11 cellular contexts compared by ENCODE assay signal in the genomic region with DNA sequence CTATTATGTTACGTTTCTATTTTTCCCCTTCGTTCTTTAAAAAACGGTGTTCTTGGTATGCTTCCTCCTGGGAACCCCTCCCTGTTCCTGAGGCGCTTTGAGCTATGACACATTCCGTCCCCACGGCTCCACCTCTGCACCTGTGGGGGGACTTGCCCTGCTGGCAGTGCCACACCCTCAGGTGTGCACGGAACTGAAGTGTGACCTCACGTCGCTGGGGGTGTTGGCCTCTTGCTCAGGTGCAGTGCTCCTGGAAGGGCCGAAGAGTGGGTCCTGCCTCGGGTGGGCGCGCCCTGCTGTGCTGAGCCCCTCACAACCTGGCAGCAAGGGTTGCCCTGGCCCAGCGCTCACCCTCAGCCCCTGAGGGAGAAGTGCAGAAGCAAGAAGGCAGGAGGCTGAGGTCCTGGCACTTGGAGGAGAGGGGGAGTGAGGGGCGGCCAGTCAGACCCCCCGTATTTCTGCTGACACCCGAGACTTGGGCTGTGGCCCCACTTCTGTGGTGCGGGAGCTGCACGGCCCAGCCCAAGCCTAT. TPM values are rescaled to one million over a fixed set of nuclear protein-coding genes. Genes with fewer than 3 reads are reported as not detected.
DNase-seq lines count a peak whose midpoint lies in the region; ATAC-seq and TF ChIP-seq lines count a peak whose summit lies in the region.
"Had no signal": no experiment of that assay in that cellular context is flagged by ENCODE, and none has a peak within 500 bp of the region (broad histone marks: within the 10 kb centered on the region; RNA-seq: fewer than 3 reads in every experiment).

No MANE protein-coding gene starts in this region.

- no peak for ATAC-seq in right cardiac atrium
- no peak for ATAC-seq in heart right ventricle
- peak; percentile 77 for ATAC-seq in esophagus mucosa
- no peak for ATAC-seq in naive thymus-derived CD8-positive, alpha-beta T cell
- no peak for ATAC-seq in activated CD4-positive, CD25-positive, alpha-beta regulatory T cell treated with anti-CD3 and anti-CD28 coated beads, Interleukin-2, amount 50 U/mL, for 24 hours

- H3K36me3 ChIP-seq in heart right ventricle, result peaks cover 0 to 10% (median 0%) of the 10 kb centered on the region in 9 donors

- intact Hi-C loops in right cardiac atrium (cut with DNase I), result loop anchor here in 1 of 4 donors (10.0 kb wide), 1 partner anchor 153 kb away; a partner anchor contains a TSS
- intact Hi-C loops in heart right ventricle (cut with DNase I), result no loop called here

- H3K27ac ChIP-seq in right cardiac atrium (ENCODE audit: low read length) (no peak overlapping the region), heart right ventricle (no peak overlapping the region)

- H3K9me3 ChIP-seq in right cardiac atrium (ENCODE audit: control insufficient read depth, low read length), result no peaks in the 10 kb centered on the region
- no peaks in the 10 kb centered on the region for H3K9me3 ChIP-seq in heart right ventricle

- peaks cover 4 to 24% (median 14%) of the 10 kb centered on the region in 4 donors for H3K4me1 Mint-ChIP-seq in naive thymus-derived CD8-positive, alpha-beta T cell

- peaks cover 4 to 18% (median 10%) of the 10 kb centered on the region in 5 donors for H3K27me3 Mint-ChIP-seq in naive thymus-derived CD8-positive, alpha-beta T cell

- no peaks in the 10 kb centered on the region for H3K9me3 Mint-ChIP-seq in naive thymus-derived CD8-positive, alpha-beta T cell

- H3K36me3 Mint-ChIP-seq in naive thymus-derived CD8-positive, alpha-beta T cell, result peaks cover 0 to 3% (median 0%) of the 10 kb centered on the region in 3 donors

- peak overlapping the region; percentile 44 to 85 (median 75) for H3K4me3 Mint-ChIP-seq in naive thymus-derived CD8-positive, alpha-beta T cell

- H3K4me1 ChIP-seq in right cardiac atrium (ENCODE audit: control insufficient read depth, insufficient read depth, low read length) (peaks cover 6% of the 10 kb centered on the region), heart right ventricle (peaks cover 16 to 45% (median 35%) of the 10 kb centered on the region in 9 donors)

- H3K27me3 ChIP-seq in right cardiac atrium (ENCODE audit: control insufficient read depth, insufficient read depth), result no peaks in the 10 kb centered on the region
- H3K27me3 ChIP-seq in heart right ventricle, result peaks cover 25 to 99% (median 82%) of the 10 kb centered on the region in 7 donors

- WGBS in right cardiac atrium, result 67% methylated on average over 19 of the region's 19 CpGs
- 60 to 63% methylated on average over 19 of the region's 19 CpGs for WGBS in heart right ventricle, 2 donors

- peak overlapping the region in 3 of 10 donors; percentile 11 to 40 (median 29) for H3K27ac Mint-ChIP-seq in naive thymus-derived CD8-positive, alpha-beta T cell

- DNase-seq in right cardiac atrium, result peak in 2 of 3 donors; percentile 41 to 56
- no peak for DNase-seq in heart right ventricle
- no peak for DNase-seq in naive thymus-derived CD8-positive, alpha-beta T cell
- no peak for DNase-seq in foreskin fibroblast
- DNase-seq in activated CD4-positive, alpha-beta T cell treated with anti-CD3 and anti-CD28 coated beads, Interleukin-2, amount 50 U/mL, for 1 hour, result no peak
- no peak for DNase-seq in islet precursor cell
- DNase-seq: activated T-cell treated with anti-CD3 and anti-CD28 coated beads for 4 hours; NCI-H1417; NK-92 treated with Interleukin-12 subunit alpha and Interleukin-12 subunit beta, amount 100 ng/mL, for 24 hours had no signal

- POLR2A ChIA-PET in naive thymus-derived CD8-positive, alpha-beta T cell (lab: Charles Lee), result interaction anchor here (0.6 to 1.6 kb wide), 4 partner anchors 22 to 149 kb away, joined by 4 to 14 read pairs (median 6); no protein-coding TSS in a partner anchor

- TF ChIP-seq CTCF in heart right ventricle (IDR thresholded peaks at IDR 0.05) (no peak), foreskin fibroblast (IDR thresholded peaks at IDR 0.05; ENCODE audit: low read depth, low read length) (no peak)

- no peak overlapping the region for H3K4me3 ChIP-seq in right cardiac atrium (ENCODE audit: low read length)
- H3K4me3 ChIP-seq in heart right ventricle, result peak overlapping the region in 1 of 10 donors; percentile 53
- H3K4me3 ChIP-seq in foreskin fibroblast (ENCODE audit: low read depth in 1 of 2, low read length in 2 of 2), result no peak overlapping the region

RNA-seq across cellular contexts. Expression of a gene that starts 4.9 kb away (rescaled TPM):
- under 1 TPM in 2 of 4 donors, not detected in 2; 0.37 to 0.58 TPM for total RNA-seq in right cardiac atrium
- polyA plus RNA-seq in right cardiac atrium, result 0.48 TPM
- under 1 TPM in 1 of 10 donors, not detected in 9; 0.40 TPM for total RNA-seq in heart right ventricle
- under 1 TPM; 0.15 to 0.17 TPM for polyA plus RNA-seq in heart right ventricle
- 12.4 TPM for total RNA-seq in esophagus mucosa
- 10 to 100 TPM; 15.8 to 20.8 TPM for total RNA-seq in naive thymus-derived CD8-positive, alpha-beta T cell
- polyA plus RNA-seq in naive thymus-derived CD8-positive, alpha-beta T cell, result 1 to 10 TPM; 2.3 to 5.6 (median 4.1) TPM

Comparison
In these comparisons a context has a peak if more than half of its experiments do, and no peak if none do; other contexts are left out.
1. DNase-seq: peak in right cardiac atrium (2 of 3); none in heart right ventricle (0 of 2), naive thymus-derived CD8-positive, alpha-beta T cell (0 of 10), foreskin fibroblast (0 of 2), activated CD4-positive, alpha-beta T cell treated with anti-CD3 and anti-CD28 coated beads, Interleukin-2, amount 50 U/mL, for 1 hour (single experiment) and islet precursor cell (single experiment).